In the genomic region with DNA sequence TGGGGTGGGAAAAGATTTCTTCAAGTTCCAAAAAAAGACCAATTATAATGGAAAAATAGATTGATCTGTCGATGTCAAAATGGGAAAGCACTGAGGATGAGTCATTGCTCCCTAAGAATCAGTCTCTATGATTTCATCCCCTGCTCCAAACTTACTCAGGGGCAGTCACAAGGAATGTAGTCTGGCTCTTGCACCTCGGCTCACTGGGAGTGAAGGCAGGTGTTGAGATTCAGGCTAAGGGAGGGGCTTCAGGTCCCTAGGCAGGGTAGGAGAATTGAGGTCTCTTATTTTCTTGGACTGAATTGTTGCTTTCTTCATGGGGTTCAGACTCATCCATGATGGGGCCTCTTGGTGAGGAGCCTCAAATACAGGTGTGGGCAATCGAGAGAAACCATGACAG, we compare ENCODE assay signal across 25 cellular contexts. TPM values are rescaled to one million over a fixed set of nuclear protein-coding genes. Genes with fewer than 3 reads are reported as not detected.
"Had no signal": no experiment of that assay in that cellular context is flagged by ENCODE, and none has a peak within 500 bp of the region (broad histone marks: within the 10 kb centered on the region; RNA-seq: fewer than 3 reads in every experiment).

No MANE protein-coding gene starts in this region.

- H3K27ac Mint-ChIP-seq: activated naive CD4-positive, alpha-beta T cell treated with anti-CD3 and anti-CD28 coated beads, Interleukin-2, amount 50 U/mL, for 72 hours; activated T-cell treated with anti-CD3 and anti-CD28 coated beads, Interleukin-2, amount 50 U/mL, for 72 hours; natural killer cell treated with Interleukin-12 subunit alpha and Interleukin-12 subunit beta and Interleukin-15 and Interleukin-18, amount 100 ng/mL, for 72 hours; progenitor cell of endocrine pancreas; T-helper 2 cell treated with Interferon-gamma antibody and Interleukin-4, amounts not matched to agents 5 μg/mL and 100 μg/mL, for 36 hours had no signal

- H3K4me3 Mint-ChIP-seq: activated T-cell treated with anti-CD3 and anti-CD28 coated beads, Interleukin-2, amount 50 U/mL, for 72 hours; natural killer cell treated with Interleukin-12 subunit alpha and Interleukin-12 subunit beta and Interleukin-15 and Interleukin-18, amount 100 ng/mL, for 72 hours; T-helper 2 cell treated with Interferon-gamma antibody and Interleukin-4, amounts not matched to agents 5 μg/mL and 100 μg/mL, for 36 hours had no signal

- H3K4me3 ChIP-seq: breast epithelium, colonic mucosa, esophagus muscularis mucosa, left ventricle myocardium inferior, lung, right lobe of liver, tibial nerve had no signal

- H3K27me3 Mint-ChIP-seq: natural killer cell treated with Interleukin-12 subunit alpha and Interleukin-12 subunit beta and Interleukin-15 and Interleukin-18, amount 100 ng/mL, for 72 hours had no signal

- H3K36me3 Mint-ChIP-seq: activated naive CD4-positive, alpha-beta T cell treated with anti-CD3 and anti-CD28 coated beads, Interleukin-2, amount 50 U/mL, for 72 hours; natural killer cell treated with Interleukin-12 subunit alpha and Interleukin-12 subunit beta and Interleukin-15 and Interleukin-18, amount 100 ng/mL, for 72 hours had no signal

- ATAC-seq: activated naive CD4-positive, alpha-beta T cell treated with anti-CD3 and anti-CD28 coated beads, Interleukin-2, amount 50 U/mL, for 72 hours; activated T-cell treated with anti-CD3 and anti-CD28 coated beads, Interleukin-2, amount 50 U/mL, for 72 hours; natural killer cell treated with Interleukin-12 subunit alpha and Interleukin-12 subunit beta and Interleukin-15 and Interleukin-18, amount 100 ng/mL, for 72 hours; right lobe of liver had no signal

- DNase-seq: activated CD4-positive, alpha-beta T cell treated with anti-CD3 and anti-CD28 coated beads for 4 hours; activated CD4-positive, alpha-beta T cell treated with anti-CD3 and anti-CD28 coated beads, Interleukin-2, amount 50 U/mL, for 4 hours; activated CD4-positive, CD25-positive, alpha-beta regulatory T cell; activated naive CD4-positive, alpha-beta T cell; activated T-cell treated with anti-CD3 and anti-CD28 coated beads for 4 hours; activated T-cell treated with anti-CD3 and anti-CD28 coated beads, Interleukin-2, amount 50 U/mL, for 72 hours; cerebellar nuclear complex; colonic mucosa; effector CD8-positive, alpha-beta T cell; foreskin melanocyte; left ventricle myocardium inferior; mesendoderm; right lobe of liver; stimulated activated CD4-positive, alpha-beta T cell treated with anti-CD3 and anti-CD28 coated beads, Interleukin-2, amount 100 ng/mL, for 48 hours; stimulated activated naive CD4-positive, alpha-beta T cell treated with Interleukin-2 at 50 U/mL for 16 hours; T-helper 1 cell had no signal

- H3K9me3 Mint-ChIP-seq: activated naive CD4-positive, alpha-beta T cell treated with anti-CD3 and anti-CD28 coated beads, Interleukin-2, amount 50 U/mL, for 72 hours; activated T-cell treated with anti-CD3 and anti-CD28 coated beads, Interleukin-2, amount 50 U/mL, for 72 hours; natural killer cell treated with Interleukin-12 subunit alpha and Interleukin-12 subunit beta and Interleukin-15 and Interleukin-18, amount 100 ng/mL, for 72 hours; T-helper 2 cell treated with Interferon-gamma antibody and Interleukin-4, amounts not matched to agents 5 μg/mL and 100 μg/mL, for 36 hours had no signal

- H3K27ac ChIP-seq: breast epithelium, colonic mucosa, esophagus muscularis mucosa, left ventricle myocardium inferior, right lobe of liver, tibial nerve had no signal

RNA-seq across cellular contexts. Expression of a gene that starts 14.2 kb away (rescaled TPM):
- total RNA-seq: glomerular endothelial cell; natural killer cell treated with Interleukin-12 subunit alpha and Interleukin-12 subunit beta and Interleukin-15 and Interleukin-18, amount 100 ng/mL, for 72 hours had no signal
